Comparison of ENCODE assay signal across 8 cellular contexts in the genomic region with DNA sequence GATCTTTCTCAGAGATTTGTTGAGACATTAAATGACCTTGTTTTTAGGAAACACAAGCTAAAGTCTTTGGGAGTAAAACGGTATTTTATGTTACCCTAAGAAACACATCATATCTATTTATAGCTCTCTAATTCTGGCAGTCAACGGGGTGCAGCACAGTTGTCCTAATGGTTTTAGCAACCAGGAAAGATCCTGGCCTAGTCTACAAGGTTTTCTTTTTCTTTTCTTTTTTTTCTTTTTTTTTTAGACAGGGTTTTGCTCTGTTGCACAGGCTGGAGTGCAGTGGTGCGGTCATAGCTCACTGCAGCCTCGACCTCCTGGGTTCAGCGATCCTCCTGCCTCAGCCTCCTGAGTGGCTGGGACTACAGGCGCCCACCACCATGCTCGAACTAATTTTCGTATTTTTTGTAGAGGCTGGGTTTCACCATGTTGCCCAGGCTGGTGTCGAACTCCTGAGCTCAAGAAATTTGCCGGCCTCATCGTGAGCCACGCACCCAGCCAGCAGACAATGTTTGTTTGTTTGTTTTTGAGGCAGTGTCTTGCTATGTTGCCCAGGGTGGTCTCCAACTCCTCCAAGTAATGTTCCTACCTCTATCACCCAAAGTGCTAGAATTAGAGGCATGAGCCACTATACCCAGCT. TPM values are rescaled to one million over a fixed set of nuclear protein-coding genes. Genes with fewer than 3 reads are reported as not detected.
DNase-seq lines count a peak whose midpoint lies in the region; ATAC-seq and TF ChIP-seq lines count a peak whose summit lies in the region.
"Had no signal": no experiment of that assay in that cellular context is flagged by ENCODE, and none has a peak within 500 bp of the region (broad histone marks: within the 10 kb centered on the region; RNA-seq: fewer than 3 reads in every experiment).

No MANE protein-coding gene starts in this region.

- TF ChIP-seq CTCF in Peyer's patch (IDR thresholded peaks at IDR 0.05) (no peak), spleen (IDR thresholded peaks at IDR 0.05 in 8 of 11, conservative IDR thresholded peaks at IDR 0.05 in 3 of 11) (no peak)

- DNase-seq in Peyer's patch (peak in 1 of 3 donors; percentile 19), left cardiac atrium (no peak), spleen (peak; percentile 20), hypothalamus (lab: John Stamatoyannopoulos, UW) (no peak)

- intact Hi-C loops in left cardiac atrium (cut with DNase I) (no loop called here), spleen (cut with DNase I; ENCODE audit: low total_unique reads) (no loop called here)

- ATAC-seq in left cardiac atrium (peak; percentile 7 to 38), HG02642 (IDR thresholded peaks at IDR 0.05; ENCODE audit: poor library complexity, unreplicated experiment) (no peak), GM18873 (IDR thresholded peaks at IDR 0.05; ENCODE audit: low FRiP score, unreplicated experiment) (no peak)

- H3K9me3 ChIP-seq in Peyer's patch (no peaks in the 10 kb centered on the region), spleen (no peaks in the 10 kb centered on the region)

- TF ChIP-seq POLR2A in Peyer's patch (IDR thresholded peaks at IDR 0.05) (no peak), spleen (IDR thresholded peaks at IDR 0.05) (no peak)

- WGBS in spleen, 5 donors = 80 to 84% (median 82%) methylated on average over 12 of the region's 12 CpGs

- H3K4me1 ChIP-seq in Peyer's patch = peaks cover 0 to 4% (median 0%) of the 10 kb centered on the region in 4 donors
- peaks cover 0 to 38% (median 11%) of the 10 kb centered on the region in 6 donors for H3K4me1 ChIP-seq in spleen

- H3K27me3 ChIP-seq in Peyer's patch = no peaks in the 10 kb centered on the region
- H3K27me3 ChIP-seq in spleen (replicated peaks in 1 of 7) = no peaks in the 10 kb centered on the region

- H3K4me3 ChIP-seq in Peyer's patch = peak overlapping the region in 3 of 4 donors; percentile 27 to 59 (median 48)
- H3K4me3 ChIP-seq in spleen = peak overlapping the region in 7 of 8 donors; percentile 37 to 69 (median 42)

- H3K36me3 ChIP-seq in Peyer's patch = peaks cover 0 to 40% (median 0%) of the 10 kb centered on the region in 3 donors
- H3K36me3 ChIP-seq in spleen = peaks cover 0 to 54% (median 28%) of the 10 kb centered on the region in 6 donors

- peak overlapping the region; percentile 69 to 98 (median 82) for H3K27ac ChIP-seq in Peyer's patch
- peak overlapping the region; percentile 68 to 97 (median 89) for H3K27ac ChIP-seq in spleen

RNA-seq across cellular contexts. Expression of a gene that starts 0.8 kb away (rescaled TPM):
- 10 to 100 TPM in 2 of 4 donors, 1 to 10 TPM in 2; 1.8 to 19.8 (median 6.6) TPM for total RNA-seq in Peyer's patch
- 1,000 to 10,000 TPM; 1,384 to 1,769 TPM for total RNA-seq in left cardiac atrium
- total RNA-seq in spleen = 10 to 100 TPM in 5 of 7 donors, 1 to 10 TPM in 2; 6.3 to 40.9 (median 20.4) TPM
- polyA plus RNA-seq in spleen = 10 to 100 TPM; 20.0 to 37.6 (median 26.3) TPM
- total RNA-seq: M059J had no signal

RNA-seq across cellular contexts. Expression of a gene that starts 13.1 kb away (rescaled TPM):
- total RNA-seq in Peyer's patch (100 to 1,000 TPM; 131 to 320 (median 263) TPM), left cardiac atrium (100 to 1,000 TPM; 614 TPM), spleen (100 to 1,000 TPM; 130 to 602 (median 373) TPM)
- polyA plus RNA-seq in spleen = 100 to 1,000 TPM; 247 to 431 (median 321) TPM

RNA-seq across cellular contexts. Expression of a gene that starts 37.7 kb away (rescaled TPM):
- 10 to 100 TPM; 59.7 to 81.7 (median 69.1) TPM for total RNA-seq in Peyer's patch
- total RNA-seq in left cardiac atrium = 10 to 100 TPM; 81.2 to 85.0 TPM
- 100 to 1,000 TPM in 3 of 7 donors, 10 to 100 TPM in 4; 87.8 to 120 (median 95.5) TPM for total RNA-seq in spleen
- polyA plus RNA-seq in spleen = 100 to 1,000 TPM; 152 to 170 (median 155) TPM

RNA-seq across cellular contexts. Expression of a gene that starts 38.3 kb away (rescaled TPM):
- total RNA-seq in Peyer's patch (10 to 100 TPM; 20.7 to 32.0 (median 26.8) TPM), left cardiac atrium (100 to 1,000 TPM in 1 of 2 donors, 10 to 100 TPM in 1; 92.6 to 104 TPM), spleen (10 to 100 TPM; 23.1 to 42.3 (median 36.6) TPM)
- 10 to 100 TPM; 46.2 to 60.3 (median 52.4) TPM for polyA plus RNA-seq in spleen

RNA-seq across cellular contexts. Expression of a gene that starts 42.1 kb away (rescaled TPM):
- not detected for total RNA-seq in Peyer's patch
- not detected for total RNA-seq in left cardiac atrium
- total RNA-seq in spleen = not detected
- polyA plus RNA-seq in spleen = under 1 TPM; 0.11 to 0.22 (median 0.19) TPM
- total RNA-seq: dermis blood vessel endothelial cell had no signal

Comparison
In these comparisons a context has a peak if more than half of its experiments do, and no peak if none do; other contexts are left out.
1. ATAC-seq: peak in left cardiac atrium (2 of 2); none in HG02642 (single experiment) and GM18873 (single experiment).
2. RNA of a gene that starts 0.8 kb away (total RNA-seq): 1,384 to 1,769 TPM in left cardiac atrium; 6.3 to 40.9 TPM in spleen and 1.8 to 19.8 TPM in Peyer's patch; every median in the first group is over 10 times any median in the second.